ENCODE assay signal across 8 cellular contexts in the genomic region with DNA sequence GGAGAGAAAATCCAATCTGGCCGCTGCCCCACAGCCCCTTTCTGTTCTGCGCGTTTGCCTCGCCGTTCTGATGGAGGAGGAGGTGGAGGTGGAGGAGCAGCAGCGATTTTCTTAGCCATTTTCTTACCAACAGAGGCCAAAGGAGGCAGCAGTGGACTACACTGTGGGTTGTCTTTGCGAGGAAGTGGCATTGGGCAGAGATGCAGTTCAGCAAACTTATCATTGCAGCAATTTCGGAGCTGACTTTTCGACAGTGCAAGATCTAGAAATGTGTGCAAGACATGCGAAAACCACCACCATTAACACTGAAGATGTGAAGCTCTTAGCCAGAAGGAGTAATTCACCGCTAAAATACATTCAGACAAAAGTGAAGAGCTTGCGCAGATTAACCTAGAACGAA. TPM values are rescaled to one million over a fixed set of nuclear protein-coding genes. Genes with fewer than 3 reads are reported as not detected.
DNase-seq lines count a peak whose midpoint lies in the region; ATAC-seq and TF ChIP-seq lines count a peak whose summit lies in the region.

No MANE protein-coding gene starts in this region.

- no peaks in the 10 kb centered on the region for H3K36me3 ChIP-seq in DND-41 (ENCODE audit: insufficient read depth, low read length)

- H3K4me2 ChIP-seq in DND-41 (ENCODE audit: insufficient read depth, low read length): no peak overlapping the region

- no peaks in the 10 kb centered on the region for H3K4me1 ChIP-seq in DND-41 (ENCODE audit: insufficient read depth, low read length)

- H3K27ac ChIP-seq in DND-41 (ENCODE audit: low read length): no peak overlapping the region

- no peaks in the 10 kb centered on the region for H4K20me1 ChIP-seq in DND-41 (ENCODE audit: insufficient read depth, low read length)

- H3K4me3 ChIP-seq in DND-41 (ENCODE audit: low read depth in 1 of 2, low read length in 2 of 2): no peak overlapping the region
- H3K4me3 ChIP-seq in fibroblast of the aortic adventitia (ENCODE audit: low read depth, low read length): no peak overlapping the region

- H3K9ac ChIP-seq in DND-41 (ENCODE audit: low read depth, low read length): no peak overlapping the region

- DNase-seq in DND-41: no peak
- peak; percentile 50 for DNase-seq in NCI-H146 (lab: John Stamatoyannopoulos, UW)
- peak; percentile 29 for DNase-seq in activated T-cell treated with anti-CD3 and anti-CD28 coated beads, Interleukin-2, amount 50 U/mL, for 1 hour
- DNase-seq in fibroblast of the aortic adventitia (ENCODE audit: low read depth): peak; percentile 52
- peak; percentile 27 for DNase-seq in pulmonary artery endothelial cell (ENCODE audit: low read depth, low spot score)
- no peak for DNase-seq in NCI-H2171 (lab: John Stamatoyannopoulos, UW)

- no peaks in the 10 kb centered on the region for H3K79me2 ChIP-seq in DND-41 (ENCODE audit: insufficient read depth, low read length)

- H2AFZ ChIP-seq in DND-41 (ENCODE audit: low read depth, low read length): no peak overlapping the region

- no peaks in the 10 kb centered on the region for H3K9me3 ChIP-seq in DND-41 (ENCODE audit: insufficient read depth, low read length, severe bottlenecking)

- H3K27me3 ChIP-seq in DND-41 (ENCODE audit: insufficient read depth, low read length, poor library complexity): no peaks in the 10 kb centered on the region

- TF ChIP-seq CTCF in DND-41 (IDR thresholded peaks at IDR 0.05; ENCODE audit: borderline replicate concordance, extremely low read depth, low read length, poor library complexity, severe bottlenecking) (peak; percentile 9), fibroblast of the aortic adventitia (IDR thresholded peaks at IDR 0.05; ENCODE audit: insufficient read depth, low read length) (peak; percentile 66)

- ATAC-seq in DND-41 (ENCODE audit: insufficient read depth, low read depth): no peak
- no peak for ATAC-seq in GM21390 (IDR thresholded peaks at IDR 0.05; ENCODE audit: unreplicated experiment)
- no peak for ATAC-seq in GM19035 (IDR thresholded peaks at IDR 0.05; ENCODE audit: unreplicated experiment)

RNA-seq across cellular contexts. Expression of a gene that starts 1.9 kb away (rescaled TPM):
- total RNA-seq in fibroblast of the aortic adventitia (ENCODE audit: low replicate concordance): 13.2 and 25.8 TPM in 2 replicates
- 44.0 and 44.6 TPM in 2 replicates for total RNA-seq in pulmonary artery endothelial cell

Comparison
In these comparisons a context has a peak if more than half of its experiments do, and no peak if none do; other contexts are left out.
1. DNase-seq: peak in NCI-H146 (single experiment), activated T-cell treated with anti-CD3 and anti-CD28 coated beads, Interleukin-2, amount 50 U/mL, for 1 hour (single experiment), fibroblast of the aortic adventitia (single experiment) and pulmonary artery endothelial cell (single experiment); none in DND-41 (single experiment) and NCI-H2171 (single experiment).